ENCODE assay signal across 4 cellular contexts in the genomic region with DNA sequence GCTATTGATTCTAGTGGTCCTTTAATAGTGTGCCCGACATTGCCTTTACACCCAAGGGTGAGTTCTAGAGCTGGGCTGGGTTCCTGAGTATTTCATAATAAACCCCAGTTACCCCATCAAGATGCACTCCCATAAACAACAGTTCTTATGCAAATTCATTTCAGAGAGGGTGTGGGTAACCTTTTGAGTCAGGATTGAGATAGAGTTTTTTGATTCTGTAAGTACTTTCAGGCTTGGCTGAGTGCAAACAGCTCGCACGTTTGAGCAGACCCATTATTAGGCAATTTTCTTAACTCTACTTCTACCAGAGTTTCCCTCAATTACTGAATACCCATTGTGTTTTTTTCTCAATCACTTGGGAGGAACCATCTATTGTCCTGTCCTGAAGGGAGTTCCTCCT. TPM values are rescaled to one million over a fixed set of nuclear protein-coding genes. Genes with fewer than 3 reads are reported as not detected.
"Had no signal": no experiment of that assay in that cellular context is flagged by ENCODE, and none has a peak within 500 bp of the region (broad histone marks: within the 10 kb centered on the region; RNA-seq: fewer than 3 reads in every experiment).

No MANE protein-coding gene starts in this region.

RNA-seq across cellular contexts. Expression of a gene that starts 50.2 kb away (rescaled TPM):
- total RNA-seq: activated naive CD4-positive, alpha-beta T cell treated with anti-CD3 and anti-CD28 coated beads, Interleukin-2, amount 50 U/mL, for 72 hours; activated T-cell treated with anti-CD3 and anti-CD28 coated beads, Interleukin-2, amount 50 U/mL, for 72 hours; cardiac muscle cell; T-helper 2 cell treated with Interferon-gamma antibody and Interleukin-4, amounts not matched to agents 100 ng/mL and 5 ng/mL, for 36 hours had no signal
